Comparison of ENCODE assay signal across 17 cellular contexts in genomic region chr2:190431907-190432306, GRCh38. TPM values are rescaled to one million over a fixed set of nuclear protein-coding genes. Genes with fewer than 3 reads are reported as not detected.
DNase-seq lines count a peak whose midpoint lies in the region; ATAC-seq and TF ChIP-seq lines count a peak whose summit lies in the region.
"Had no signal": no experiment of that assay in that cellular context is flagged by ENCODE, and none has a peak within 500 bp of the region (broad histone marks: within the 10 kb centered on the region; RNA-seq: fewer than 3 reads in every experiment).

No MANE protein-coding gene starts in this region.

- ATAC-seq in IMR-90 (ENCODE audit: low read depth), result peak; percentile 35
- ATAC-seq in natural killer cell treated with Interleukin-12 subunit alpha and Interleukin-12 subunit beta and Interleukin-15 and Interleukin-18, amount 100 ng/mL, for 72 hours, result no peak
- ATAC-seq in HG03521 (IDR thresholded peaks at IDR 0.05; ENCODE audit: unreplicated experiment), result no peak
- ATAC-seq: psoas muscle had no signal

- H4K8ac ChIP-seq in IMR-90 (ENCODE audit: low read depth in 2 of 2, low read length in 2 of 2), result no peak overlapping the region; a peak in 1 of 4 replicates

- no peak overlapping the region for H2BK5ac ChIP-seq in IMR-90 (ENCODE audit: low read depth, low read length, poor library complexity, severe bottlenecking)

- no peak overlapping the region; the same call in 1 of the 2 replicates for H4K5ac ChIP-seq in IMR-90 (ENCODE audit: low read depth, low read length)

- in situ Hi-C loops in IMR-90 (cut with MboI; ENCODE audit: low sequenced_read_pairs), result no loop called here

- dilution Hi-C loops in IMR-90 (cut with HindIII; ENCODE audit: low sequenced_read_pairs, unreplicated experiment), result no loop called here

- no peak overlapping the region for H3K56ac ChIP-seq in IMR-90 (ENCODE audit: extremely low read depth, insufficient read depth, low read length)

- H3K4me3 Mint-ChIP-seq in CD8-positive, alpha-beta memory T cell, result peak overlapping the region in 1 of 7 donors; percentile 1
- no peak overlapping the region for H3K4me3 Mint-ChIP-seq in natural killer cell treated with Interleukin-12 subunit alpha and Interleukin-12 subunit beta and Interleukin-15 and Interleukin-18, amount 100 ng/mL, for 72 hours
- H3K4me3 Mint-ChIP-seq: nephron progenitor cell; T-helper 1 cell treated with Interleukin-12 subunit alpha and Interleukin-12 subunit beta and Interleukin-4 antibody, amounts not matched to agents 30 μg/mL and 1 μg/mL, for 36 hours had no signal

- H3K4ac ChIP-seq in IMR-90 (ENCODE audit: low read depth, low read length), result no peak overlapping the region

- H3K18ac ChIP-seq in IMR-90 (ENCODE audit: low read depth, low read length), result no peak overlapping the region; the same call in 1 of the 2 replicates

- H4K91ac ChIP-seq in IMR-90 (ENCODE audit: insufficient read depth, low read depth, low read length), result no peak overlapping the region

- H2BK120ac ChIP-seq in IMR-90 (ENCODE audit: low read depth, low read length), result no peak overlapping the region

- no peak overlapping the region for H2AK9ac ChIP-seq in IMR-90 (replicated peaks; ENCODE audit: low read depth, low read length, poor library complexity)

- H3K4me1 Mint-ChIP-seq in CD8-positive, alpha-beta memory T cell, result peaks cover 60 to 75% (median 72%) of the 10 kb centered on the region in 3 donors
- peaks cover 32 to 40% of the 10 kb centered on the region in 2 donors for H3K4me1 Mint-ChIP-seq in natural killer cell treated with Interleukin-12 subunit alpha and Interleukin-12 subunit beta and Interleukin-15 and Interleukin-18, amount 100 ng/mL, for 72 hours (ENCODE audit: low read depth in 2 of 2)

- H3K4me2 ChIP-seq in IMR-90 (ENCODE audit: low read depth, low read length), result no peak overlapping the region; the same call in 1 of the 2 replicates
- H3K4me2 ChIP-seq: BLaER1 had no signal

- CTCF ChIA-PET in CD8-positive, alpha-beta memory T cell (lab: Charles Lee), result interaction anchor here (1.3 kb wide), 1 partner anchor 57 kb away, joined by 3 read pairs; no protein-coding TSS in a partner anchor
- CTCF ChIA-PET in IMR-90 (lab: Yijun Ruan, JAX), result no interaction called here

- peaks cover 22 to 46% (median 32%) of the 10 kb centered on the region in 3 donors for H3K36me3 Mint-ChIP-seq in CD8-positive, alpha-beta memory T cell
- H3K36me3 Mint-ChIP-seq in natural killer cell treated with Interleukin-12 subunit alpha and Interleukin-12 subunit beta and Interleukin-15 and Interleukin-18, amount 100 ng/mL, for 72 hours, result peaks cover 8% of the 10 kb centered on the region

- H2BK20ac ChIP-seq in IMR-90 (ENCODE audit: low read depth, low read length), result no peak overlapping the region

- H3K27me3 Mint-ChIP-seq in CD8-positive, alpha-beta memory T cell, result no peaks in the 10 kb centered on the region
- H3K27me3 Mint-ChIP-seq in natural killer cell treated with Interleukin-12 subunit alpha and Interleukin-12 subunit beta and Interleukin-15 and Interleukin-18, amount 100 ng/mL, for 72 hours, result no peaks in the 10 kb centered on the region

- no peaks in the 10 kb centered on the region for H3K9me3 Mint-ChIP-seq in CD8-positive, alpha-beta memory T cell
- no peaks in the 10 kb centered on the region for H3K9me3 Mint-ChIP-seq in natural killer cell treated with Interleukin-12 subunit alpha and Interleukin-12 subunit beta and Interleukin-15 and Interleukin-18, amount 100 ng/mL, for 72 hours
- H3K9me3 Mint-ChIP-seq: T-helper 1 cell treated with Interleukin-12 subunit alpha and Interleukin-12 subunit beta and Interleukin-4 antibody, amounts not matched to agents 30 μg/mL and 1 μg/mL, for 36 hours had no signal

- H3K36me3 ChIP-seq in CD8-positive, alpha-beta memory T cell (ENCODE audit: insufficient read depth, low read length), result peaks cover 7% of the 10 kb centered on the region
- H3K36me3 ChIP-seq in IMR-90 (ENCODE audit: control insufficient read depth, insufficient read depth, low read length) (peaks cover 6% of the 10 kb centered on the region), esophagus squamous epithelium (peaks cover 0 to 33% (median 5%) of the 10 kb centered on the region in 3 donors)

- no peaks in the 10 kb centered on the region for H3K27me3 ChIP-seq in CD8-positive, alpha-beta memory T cell (ENCODE audit: insufficient read depth, low read length, poor library complexity, severe bottlenecking)
- H3K27me3 ChIP-seq in IMR-90 (ENCODE audit: control insufficient read depth, insufficient read depth, low read length), result no peaks in the 10 kb centered on the region
- no peaks in the 10 kb centered on the region for H3K27me3 ChIP-seq in esophagus squamous epithelium
- H3K27me3 ChIP-seq: BLaER1, testis had no signal

- H3K4me3 ChIP-seq in CD8-positive, alpha-beta memory T cell (ENCODE audit: low read length), result no peak overlapping the region
- H3K4me3 ChIP-seq in IMR-90 (ENCODE audit: insufficient read depth, low read depth, low read length), result no peak overlapping the region
- H3K4me3 ChIP-seq in coronary artery, result peak overlapping the region; percentile 6
- no peak overlapping the region for H3K4me3 ChIP-seq in esophagus squamous epithelium
- H3K4me3 ChIP-seq: BLaER1, lung, psoas muscle, testis had no signal

- H3K9me1 ChIP-seq in IMR-90 (ENCODE audit: insufficient read depth, low read length), result 0 out of 2 replicates have a peak, but pooled peaks cover 3% of the 10 kb centered on the region

- TF ChIP-seq CTCF in IMR-90 (conservative IDR thresholded peaks at IDR 0.05; ENCODE audit: low read depth, low read length) (no peak), coronary artery (IDR thresholded peaks at IDR 0.05) (no peak), esophagus squamous epithelium (IDR thresholded peaks at IDR 0.05) (no peak)

- peak overlapping the region in 6 of 8 donors; percentile 4 to 77 (median 46) for H3K27ac Mint-ChIP-seq in CD8-positive, alpha-beta memory T cell
- peak overlapping the region; percentile 54 to 56 for H3K27ac Mint-ChIP-seq in natural killer cell treated with Interleukin-12 subunit alpha and Interleukin-12 subunit beta and Interleukin-15 and Interleukin-18, amount 100 ng/mL, for 72 hours
- H3K27ac Mint-ChIP-seq: nephron progenitor cell; T-helper 1 cell treated with Interleukin-12 subunit alpha and Interleukin-12 subunit beta and Interleukin-4 antibody, amounts not matched to agents 30 μg/mL and 1 μg/mL, for 36 hours had no signal

- H3K4me1 ChIP-seq in CD8-positive, alpha-beta memory T cell (ENCODE audit: insufficient read depth, low read length), result peaks cover 34% of the 10 kb centered on the region
- peaks cover 2% of the 10 kb centered on the region; the same call in 1 of the 2 replicates for H3K4me1 ChIP-seq in IMR-90 (ENCODE audit: control insufficient read depth, insufficient read depth, low read length)
- H3K4me1 ChIP-seq in esophagus squamous epithelium, result peaks cover 0 to 22% (median 10%) of the 10 kb centered on the region in 3 donors
- H3K4me1 ChIP-seq: BLaER1, psoas muscle, testis had no signal

- intact Hi-C loops in IMR-90 (cut with micrococcal nuclease), result no loop called here
- intact Hi-C loops in esophagus squamous epithelium (cut with DNase I), result no loop called here

- POLR2A ChIA-PET in CD8-positive, alpha-beta memory T cell (lab: Charles Lee), result interaction anchor here (1.0 kb wide), 1 partner anchor 8 kb away, joined by 3 read pairs; no protein-coding TSS in a partner anchor
- POLR2A ChIA-PET in IMR-90 (lab: Charles Lee; ENCODE audit: unreplicated experiment), result no interaction called here

- H3K23ac ChIP-seq in IMR-90 (ENCODE audit: low read depth, low read length), result no peak overlapping the region

- no peak overlapping the region for H2AFZ ChIP-seq in IMR-90 (replicated peaks; ENCODE audit: low read length, poor library complexity)

- H3K9ac ChIP-seq in IMR-90 (ENCODE audit: low read depth, low read length), result no peak overlapping the region
- H3K9ac ChIP-seq: BLaER1 had no signal

- TF ChIP-seq RAD21 in IMR-90 (IDR thresholded peaks at IDR 0.05; ENCODE audit: low read length), result no peak

- H2BK15ac ChIP-seq in IMR-90 (ENCODE audit: low read depth, low read length), result no peak overlapping the region

- no TSS peak for BruUV-seq in IMR-90 (replicated peaks; lab: Mats Ljungman, UMichigan)

- TF ChIP-seq POLR2A in IMR-90 (IDR thresholded peaks at IDR 0.05; ENCODE audit: low read depth, low read length) (no peak), esophagus squamous epithelium (IDR thresholded peaks at IDR 0.05) (no peak)

- H3K27ac ChIP-seq in CD8-positive, alpha-beta memory T cell (ENCODE audit: low read depth, low read length), result no peak overlapping the region
- H3K27ac ChIP-seq in IMR-90 (ENCODE audit: insufficient read depth, low read length), result no peak overlapping the region
- peak overlapping the region in 1 of 2 donors; percentile 23 for H3K27ac ChIP-seq in coronary artery
- H3K27ac ChIP-seq in esophagus squamous epithelium, result peak overlapping the region in 1 of 4 donors; percentile 17
- H3K27ac ChIP-seq: BLaER1, psoas muscle, testis had no signal

- H3K14ac ChIP-seq in IMR-90 (replicated peaks; ENCODE audit: low read depth, low read length), result no peak overlapping the region

- DNase-seq in CD8-positive, alpha-beta memory T cell, result no peak
- DNase-seq in IMR-90 (peak; percentile 17), coronary artery (ENCODE audit: low spot score) (no peak), esophagus squamous epithelium (lab: John Stamatoyannopoulos, UW) (no peak), DMS 273 treated with DMSO at 0.1 percent for 48 hours (lab: John Stamatoyannopoulos, UW) (no peak)
- DNase-seq in natural killer cell treated with Interleukin-12 subunit alpha and Interleukin-12 subunit beta and Interleukin-15 and Interleukin-18, amount 100 ng/mL, for 72 hours (ENCODE audit: low spot score), result no peak
- DNase-seq: DMS53; effector CD4-positive, alpha-beta T cell; NCI-H1417 treated with DMSO at 0.1 percent for 48 hours; nephron progenitor cell; psoas muscle; Right ventricle myocardium superior; testis had no signal

- no peaks in the 10 kb centered on the region for H4K20me1 ChIP-seq in IMR-90 (ENCODE audit: insufficient read depth, low read length)
- H4K20me1 ChIP-seq: BLaER1 had no signal

- H3K79me1 ChIP-seq in IMR-90 (ENCODE audit: low read depth in 1 of 2, low read length in 2 of 2), result 0 out of 4 replicates have a peak, but pooled peaks cover 0 to 2% of the 10 kb centered on the region in 2 experiments

- H2AK5ac ChIP-seq in IMR-90 (ENCODE audit: low read depth, low read length), result no peak overlapping the region

- no peaks in the 10 kb centered on the region for H3K9me3 ChIP-seq in CD8-positive, alpha-beta memory T cell (ENCODE audit: low read length)
- no peaks in the 10 kb centered on the region for H3K9me3 ChIP-seq in IMR-90 (ENCODE audit: control insufficient read depth, insufficient read depth, low read length)
- H3K9me3 ChIP-seq in esophagus squamous epithelium, result no peaks in the 10 kb centered on the region
- H3K9me3 ChIP-seq: BLaER1, psoas muscle, testis had no signal

RNA-seq across cellular contexts. Expression of gene MFSD6, which starts 23.8 kb away (rescaled TPM):
- total RNA-seq in CD8-positive, alpha-beta memory T cell, result 10 to 100 TPM; 64.9 to 65.7 TPM
- polyA plus RNA-seq in CD8-positive, alpha-beta memory T cell, result 31.8 TPM
- total RNA-seq in IMR-90 (2012; rRNA removed) (7.7 and 8.1 TPM in 2 replicates), esophagus squamous epithelium (100 to 1,000 TPM in 3 of 4 donors, 10 to 100 TPM in 1; 81.2 to 157 (median 133) TPM)
- polyA plus RNA-seq in IMR-90 (2012; rRNA removed), result 4.0 and 4.2 TPM in 2 replicates
- 2.7 and 4.8 TPM in 2 replicates for polyA plus RNA-seq in IMR-90 (2012; cell fraction: cytosol; rRNA removed)
- 1.6 and 5.3 TPM in 2 replicates for polyA plus RNA-seq in IMR-90 (2012; cell fraction: nucleus; rRNA removed; ENCODE audit: low replicate concordance)
- total RNA-seq in natural killer cell treated with Interleukin-12 subunit alpha and Interleukin-12 subunit beta and Interleukin-15 and Interleukin-18, amount 100 ng/mL, for 72 hours, result 10 to 100 TPM; 44.9 to 48.1 TPM
